In the genomic region with DNA sequence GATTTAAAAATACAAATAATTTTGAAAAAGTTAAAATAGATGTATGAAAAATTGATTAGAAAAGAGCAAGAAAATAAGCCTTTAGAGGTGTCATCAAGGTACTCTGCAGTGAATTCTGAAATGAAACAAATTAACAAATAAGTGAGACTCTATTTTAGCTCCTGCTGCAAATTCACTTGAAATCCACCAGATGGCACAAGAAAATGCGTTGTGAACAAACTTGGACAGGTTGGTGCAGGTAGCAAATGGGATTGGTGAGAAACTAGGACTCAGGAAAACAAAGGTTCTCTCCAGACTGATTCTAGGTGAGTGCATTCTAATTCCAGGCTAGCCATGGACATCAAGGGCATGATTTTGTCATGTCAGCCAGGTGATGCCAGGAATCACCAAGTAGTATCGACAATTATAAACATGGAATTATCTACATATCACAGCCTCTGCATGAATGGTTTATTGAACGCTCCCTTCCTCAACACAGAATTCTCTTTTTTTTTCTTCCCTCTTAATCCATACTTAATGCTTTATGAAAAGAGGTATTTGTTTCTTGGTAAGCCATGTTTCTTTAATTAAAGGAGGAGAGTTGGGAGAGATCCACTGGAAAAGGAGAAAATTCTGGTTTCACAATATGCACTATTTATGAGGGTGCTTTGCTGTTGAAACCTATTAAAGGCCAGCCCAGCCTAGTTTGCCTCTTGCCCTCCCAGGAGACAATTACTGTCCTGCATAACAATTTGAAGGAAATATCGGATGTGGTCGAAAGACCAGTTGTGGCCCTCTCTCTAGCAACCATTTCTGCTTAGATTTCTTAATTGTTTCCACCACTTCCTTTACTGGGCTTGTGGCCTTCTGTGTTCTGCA, we compare ENCODE assay signal across 8 cellular contexts.
DNase-seq lines count a peak whose midpoint lies in the region; ATAC-seq, FAIRE-seq and TF ChIP-seq lines count a peak whose summit lies in the region.

No MANE protein-coding gene starts in this region.

- peak; percentile 64 for TF ChIP-seq CTCF in GM10266 (IDR thresholded peaks at IDR 0.05; ENCODE audit: control insufficient read depth, insufficient read depth, low read depth, missing control alignments)

- in situ Hi-C loops in KBM-7 (cut with MboI; ENCODE audit: low pct_unique_long_range_greater_than_20kb, low sequenced_read_pairs): no loop called here

- DNase-seq in GM10266 (ENCODE audit: extremely low spot score): peak; percentile 30
- DNase-seq in KBM-7: peak; percentile 42
- peak; percentile 25 for DNase-seq in amniotic epithelial cell (ENCODE audit: low read depth)
- DNase-seq in inferior parietal cortex (ENCODE audit: extremely low spot score): peak; percentile 26
- peak; percentile 53 for DNase-seq in urothelium cell line (ENCODE audit: low spot score)

- ATAC-seq in GM21576 (IDR thresholded peaks at IDR 0.05; ENCODE audit: unreplicated experiment) (no peak), HG03342 (IDR thresholded peaks at IDR 0.05; ENCODE audit: unreplicated experiment) (no peak), GM19324 (IDR thresholded peaks at IDR 0.05; ENCODE audit: low FRiP score, unreplicated experiment) (no peak)

- no peak for FAIRE-seq in urothelium cell line (lab: Jason Lieb, UNC)
